Comparison of ENCODE assay signal across 3 cellular contexts in genomic region chr6:104995989-104996617, GRCh38.
TF ChIP-seq lines count a peak whose summit lies in the region.

No MANE protein-coding gene starts in this region.

TF ChIP-seq in Ishikawa, 13 proteins besides CTCF, POLR2A, EP300 and RAD21:
- TF ChIP-seq YY1 (IDR thresholded peaks at IDR 0.05; ENCODE audit: low read depth) (no peak), REST (IDR thresholded peaks at IDR 0.05; ENCODE audit: low read depth) (no peak), ZBTB7A (IDR thresholded peaks at IDR 0.05; ENCODE audit: low read depth) (no peak), FOXM1 (IDR thresholded peaks at IDR 0.05; ENCODE audit: borderline replicate concordance, low read depth) (no peak), TEAD4 (IDR thresholded peaks at IDR 0.05) (no peak), TCF12 (IDR thresholded peaks at IDR 0.05; ENCODE audit: low read depth) (no peak), NFIC (IDR thresholded peaks at IDR 0.05) (no peak)

TF ChIP-seq in K562, 482 proteins besides CTCF, POLR2A, EP300 and RAD21 (continues in another document):
- peak; percentile 83 for TF ChIP-seq ZBTB40 (IDR thresholded peaks at IDR 0.05)
- no peak for TF ChIP-seq ZBTB40 (CRISPR knock-in tag; IDR thresholded peaks at IDR 0.05)
- no peak for TF ChIP-seq KDM2B (CRISPR knock-in tag; IDR thresholded peaks at IDR 0.05)
- peak; percentile 41; the same call in 1 of the 2 replicates for TF ChIP-seq ARID2 (IDR thresholded peaks at IDR 0.05)
- TF ChIP-seq FOSL1 (tag; conservative IDR thresholded peaks at IDR 0.05) = 0 out of 2 replicates have a peak, but pooled peaks have one; percentile 20
- peak; percentile 59 for TF ChIP-seq DEAF1 (CRISPR knock-in tag; IDR thresholded peaks at IDR 0.05)
- TF ChIP-seq ESRRA (IDR thresholded peaks at IDR 0.05; ENCODE audit: borderline replicate concordance, low read depth) = 0 out of 2 replicates have a peak, but pooled peaks have one; percentile 22
- peak; percentile 43 to 54; a peak in 3 of 4 replicates for TF ChIP-seq KDM1A (IDR thresholded peaks at IDR 0.05)
- TF ChIP-seq SMARCA4 (IDR thresholded peaks at IDR 0.05) = peak; percentile 13; the same call in 1 of the 2 replicates
- TF ChIP-seq FOXM1 (IDR thresholded peaks at IDR 0.05; ENCODE audit: low read depth) = peak; percentile 36; the same call in 1 of the 2 replicates
- no peak for TF ChIP-seq FOXM1 (CRISPR knock-in tag; IDR thresholded peaks at IDR 0.05; ENCODE audit: low read depth)
- TF ChIP-seq RCOR1 (IDR thresholded peaks at IDR 0.05; ENCODE audit: borderline replicate concordance in 1 of 2, low read depth in 2 of 2, low read length in 2 of 2) = peak in 1 of 2 experiments; percentile 52; a peak in 2 of 4 replicates
- TF ChIP-seq ARNT (IDR thresholded peaks at IDR 0.05) = 0 out of 4 replicates have a peak, but pooled peaks of 1 of the 2 experiments have one; percentile 25

TF ChIP-seq in HepG2, 621 proteins besides CTCF, POLR2A, EP300 and RAD21:
- TF ChIP-seq ZBTB20 (CRISPR knock-in tag; IDR thresholded peaks at IDR 0.05; ENCODE audit: borderline replicate concordance, low read depth) (no peak), CREBL2 (CRISPR knock-in tag; IDR thresholded peaks at IDR 0.05; ENCODE audit: borderline replicate concordance) (no peak), YY1 (IDR thresholded peaks at IDR 0.05; ENCODE audit: insufficient read depth, insufficient replicate concordance, low read depth, low read length) (no peak), ZNF703 (CRISPR knock-in tag; IDR thresholded peaks at IDR 0.05; ENCODE audit: borderline replicate concordance) (no peak), ZNF556 (CRISPR knock-in tag; IDR thresholded peaks at IDR 0.05; ENCODE audit: borderline replicate concordance) (no peak), MYNN (CRISPR knock-in tag; IDR thresholded peaks at IDR 0.05; ENCODE audit: low read depth) (no peak), ZKSCAN1 (IDR thresholded peaks at IDR 0.05; ENCODE audit: low read length) (no peak), SMC3 (IDR thresholded peaks at IDR 0.05; ENCODE audit: low read length) (peak; percentile 14; the same call in 1 of the 2 replicates), STAG1 (CRISPR knock-in tag; IDR thresholded peaks at IDR 0.05) (peak; percentile 33), RBM22 (optimal IDR thresholded peaks at IDR 0.05; ENCODE audit: low read length) (no peak), ZBTB2 (CRISPR knock-in tag; IDR thresholded peaks at IDR 0.05; ENCODE audit: low read depth) (no peak), MXD3 (CRISPR knock-in tag; IDR thresholded peaks at IDR 0.05) (no peak), ZNF678 (CRISPR knock-in tag; IDR thresholded peaks at IDR 0.05) (no peak)
TF ChIP-seq in HepG2: peak in this region for 2.
